Comparison of ENCODE assay signal across 23 cellular contexts in genomic region chr1:94104776-94105462, GRCh38. TPM values are rescaled to one million over a fixed set of nuclear protein-coding genes. Genes with fewer than 3 reads are reported as not detected.
DNase-seq lines count a peak whose midpoint lies in the region; FAIRE-seq and TF ChIP-seq lines count a peak whose summit lies in the region.
"Had no signal": no experiment of that assay in that cellular context is flagged by ENCODE, and none has a peak within 500 bp of the region (broad histone marks: within the 10 kb centered on the region; RNA-seq: fewer than 3 reads in every experiment).

No MANE protein-coding gene starts in this region.

- DNase-seq in H1 (ENCODE audit: low read depth in 1 of 2, low spot score in 2 of 2) (no peak), mesothelial cell of epicardium (ENCODE audit: low spot score in 2 of 2, unreplicated experiment in 2 of 2) (no peak), type B pancreatic cell (ENCODE audit: extremely low spot score, unreplicated experiment) (no peak), frontal cortex (ENCODE audit: low spot score in 2 of 2) (no peak), amygdala (lab: John Stamatoyannopoulos, UW) (no peak), 8988T (no peak)
- DNase-seq: activated CD4-positive, alpha-beta T cell treated with anti-CD3 and anti-CD28 coated beads for 1 hour; activated T-cell treated with anti-CD3 and anti-CD28 coated beads for 4 hours; CD4-positive, CD25-positive, alpha-beta regulatory T cell; MV-4-11; NCI-H146; psoas muscle; SHP77; stimulated activated CD4-positive, alpha-beta T cell treated with anti-CD3 and anti-CD28 coated beads, Interleukin-4, amount 100 ng/mL, for 24 hours; transverse colon had no signal

- no peak overlapping the region for H3K9ac ChIP-seq in HUES48 (ENCODE audit: low read depth, low read length)
- no peak overlapping the region for H3K9ac ChIP-seq in H1 (replicated peaks in 1 of 4; ENCODE audit: extremely low read depth in 1 of 4, low read depth in 3 of 4, low read length in 3 of 4)

- H2BK20ac ChIP-seq in H1 (ENCODE audit: low read length): peak overlapping the region; percentile 62; the same call in 1 of the 2 replicates

- POLR2A ChIA-PET in H1 (lab: Charles Lee; ENCODE audit: partially characterized antibody): no interaction called here

- H3K9me3 Mint-ChIP-seq in mesothelial cell of epicardium: no peaks in the 10 kb centered on the region
- H3K9me3 Mint-ChIP-seq in type B pancreatic cell: no peaks in the 10 kb centered on the region
- H3K9me3 Mint-ChIP-seq: activated naive CD4-positive, alpha-beta T cell treated with anti-CD3 and anti-CD28 coated beads, Interleukin-2, amount 50 U/mL, for 72 hours; IgD-negative memory B cell had no signal

- H2BK120ac ChIP-seq in H1 (replicated peaks; ENCODE audit: low read depth, low read length): no peak overlapping the region

- no peak overlapping the region; the same call in 1 of the 2 replicates for H4K8ac ChIP-seq in H1 (ENCODE audit: extremely low read depth, insufficient read depth, low read length)

- H3K4me1 ChIP-seq in HUES48 (ENCODE audit: control insufficient read depth, insufficient read depth, low read length) (peaks cover 13% of the 10 kb centered on the region), H1 (replicated peaks in 1 of 4; ENCODE audit: control insufficient read depth in 3 of 4, insufficient read depth in 4 of 4, low read length in 3 of 4) (peaks cover 0 to 13% (median 7%) of the 10 kb centered on the region in 4 experiments; a peak in 6 of 7 replicates)
- H3K4me1 ChIP-seq: Peyer's patch, psoas muscle had no signal

- H3K14ac ChIP-seq in H1 (ENCODE audit: insufficient read length): no peak overlapping the region

- no peaks in the 10 kb centered on the region for H3K79me1 ChIP-seq in H1 (ENCODE audit: low read depth, low read length)

- no peak overlapping the region for H2AFZ ChIP-seq in H1 (ENCODE audit: low read length)

- H3K36me3 ChIP-seq in HUES48 (ENCODE audit: control insufficient read depth, insufficient read depth, low read length) (no peaks in the 10 kb centered on the region), H1 (ENCODE audit: control insufficient read depth in 2 of 4, insufficient read depth in 4 of 4, low read length in 3 of 4) (no peaks in the 10 kb centered on the region)
- H3K36me3 ChIP-seq: Peyer's patch, transverse colon had no signal

- H3K36me3 Mint-ChIP-seq in mesothelial cell of epicardium (no peaks in the 10 kb centered on the region), type B pancreatic cell (no peaks in the 10 kb centered on the region)
- H3K36me3 Mint-ChIP-seq: activated naive CD4-positive, alpha-beta T cell treated with anti-CD3 and anti-CD28 coated beads, Interleukin-2, amount 50 U/mL, for 72 hours; CD4-positive, CD25-positive, alpha-beta regulatory T cell; IgD-negative memory B cell had no signal

- no peak overlapping the region for H4K5ac ChIP-seq in H1 (ENCODE audit: insufficient read length, low read depth, low read length)

- H2BK15ac ChIP-seq in H1 (ENCODE audit: low read length): no peak overlapping the region

- H3K4me2 ChIP-seq in H1 (ENCODE audit: insufficient read depth in 1 of 2, low read depth in 2 of 2, low read length in 2 of 2): peak overlapping the region in 1 of 2 experiments; percentile 25; a peak in 2 of 4 replicates

- CTCF ChIA-PET in H1 (lab: Charles Lee; ENCODE audit: partially characterized antibody): interaction anchor here (0.6 to 4.1 kb wide), 5 partner anchors 42 to 230 kb away, joined by 3 to 20 read pairs (median 3); no protein-coding TSS in a partner anchor

- H3K4me1 Mint-ChIP-seq in mesothelial cell of epicardium: peaks cover 86% of the 10 kb centered on the region
- H3K4me1 Mint-ChIP-seq in type B pancreatic cell (ENCODE audit: unreplicated experiment): peaks cover 59% of the 10 kb centered on the region

- H3K27me3 ChIP-seq in HUES48 (ENCODE audit: control insufficient read depth, insufficient read depth, low read length): peaks cover 5% of the 10 kb centered on the region
- H3K27me3 ChIP-seq in H1 (replicated peaks in 1 of 4; ENCODE audit: control insufficient read depth in 3 of 4, extremely low read depth in 1 of 4, insufficient read depth in 3 of 4, low read length in 3 of 4): peaks cover 0 to 5% (median 2%) of the 10 kb centered on the region in 4 experiments; a peak in 3 of 7 replicates
- H3K27me3 ChIP-seq: Peyer's patch, transverse colon had no signal

- H3K18ac ChIP-seq in H1 (ENCODE audit: extremely low read depth, low read length): no peak overlapping the region

- no peak for TF ChIP-seq RAD21 in H1 (IDR thresholded peaks at IDR 0.05 in 1 of 2, conservative IDR thresholded peaks at IDR 0.05 in 1 of 2; ENCODE audit: low read depth in 2 of 2, low read length in 2 of 2)

- FAIRE-seq in H1 (lab: Jason Lieb, UNC) (no peak), frontal cortex (lab: Jason Lieb, UNC) (no peak)
- FAIRE-seq: bronchial epithelial cell, D721Med, H54 had no signal

- TF ChIP-seq POLR2A in H1 (IDR thresholded peaks at IDR 0.05; ENCODE audit: control extremely low read depth in 1 of 2, low read depth in 2 of 2, low read length in 2 of 2): no peak

- no peak overlapping the region for H3K4me3 Mint-ChIP-seq in mesothelial cell of epicardium
- H3K4me3 Mint-ChIP-seq in type B pancreatic cell: peak overlapping the region; percentile 67
- H3K4me3 Mint-ChIP-seq: CD4-positive, CD25-positive, alpha-beta regulatory T cell; IgD-negative memory B cell had no signal

- H3K9me3 ChIP-seq in HUES48 (ENCODE audit: control insufficient read depth, insufficient read depth, low read length) (no peaks in the 10 kb centered on the region), H1 (ENCODE audit: insufficient read depth in 2 of 2, low read depth in 1 of 2, low read length in 1 of 2) (no peaks in the 10 kb centered on the region)
- H3K9me3 ChIP-seq: Peyer's patch, psoas muscle, transverse colon had no signal

- H3K79me2 ChIP-seq in H1 (ENCODE audit: control insufficient read depth in 1 of 2, insufficient read depth in 2 of 2, low read length in 2 of 2): no peaks in the 10 kb centered on the region

- peak overlapping the region; percentile 14; the same call in 1 of the 2 replicates for H2BK5ac ChIP-seq in H1 (ENCODE audit: low read depth, low read length)

- TF ChIP-seq EP300 in H1 (IDR thresholded peaks at IDR 0.05; ENCODE audit: borderline replicate concordance in 1 of 2, low read depth in 2 of 2, low read length in 2 of 2): no peak

- peak overlapping the region; percentile 95; the same call in 1 of the 2 replicates for H2BK12ac ChIP-seq in H1 (ENCODE audit: low read depth, low read length)

- no peak overlapping the region for H3K4me3 ChIP-seq in HUES48 (ENCODE audit: low read depth, low read length)
- H3K4me3 ChIP-seq in H1 (ENCODE audit: extremely low read depth in 1 of 4, insufficient read depth in 2 of 4, low read depth in 3 of 4, low read length in 4 of 4): peak overlapping the region in 1 of 4 experiments; percentile 29; a peak in 1 of 8 replicates
- H3K4me3 ChIP-seq: Peyer's patch, psoas muscle, transverse colon had no signal

- no peak overlapping the region for H3K4ac ChIP-seq in H1 (replicated peaks; ENCODE audit: insufficient read length, low read depth, low read length)

- no peaks in the 10 kb centered on the region for H4K20me1 ChIP-seq in H1 (replicated peaks in 1 of 2; ENCODE audit: control insufficient read depth in 1 of 2, insufficient read depth in 2 of 2, low read length in 2 of 2)

- H4K91ac ChIP-seq in H1 (replicated peaks; ENCODE audit: insufficient read length, low read length): no peak overlapping the region

- peak overlapping the region; percentile 95 for H2AK5ac ChIP-seq in H1 (ENCODE audit: low read depth, low read length)

- no peak overlapping the region for H3K56ac ChIP-seq in H1 (replicated peaks; ENCODE audit: insufficient read length, low read depth, low read length)

- peak overlapping the region; percentile 31 for H3K27ac ChIP-seq in HUES48 (ENCODE audit: low read depth, low read length)
- no peak overlapping the region for H3K27ac ChIP-seq in H1 (ENCODE audit: low read depth, low read length)
- H3K27ac ChIP-seq: Peyer's patch, psoas muscle, transverse colon had no signal

- H3K27me3 Mint-ChIP-seq in mesothelial cell of epicardium (ENCODE audit: low read depth) (no peaks in the 10 kb centered on the region), type B pancreatic cell (no peaks in the 10 kb centered on the region)

- H3K27ac Mint-ChIP-seq in mesothelial cell of epicardium (peak overlapping the region; percentile 99), type B pancreatic cell (peak overlapping the region; percentile 96)
- H3K27ac Mint-ChIP-seq: activated naive CD4-positive, alpha-beta T cell treated with anti-CD3 and anti-CD28 coated beads, Interleukin-2, amount 50 U/mL, for 72 hours; CD4-positive, CD25-positive, alpha-beta regulatory T cell; IgD-negative memory B cell had no signal

- TF ChIP-seq CTCF in H1 (IDR thresholded peaks at IDR 0.05; ENCODE audit: control extremely low read depth in 1 of 3, insufficient read depth in 1 of 3, low read depth in 1 of 3, low read length in 3 of 3) (no peak), mesothelial cell of epicardium (IDR thresholded peaks at IDR 0.05; ENCODE audit: unreplicated experiment) (no peak), type B pancreatic cell (conservative IDR thresholded peaks at IDR 0.05) (no peak)

- WGBS in H1 (ENCODE audit: extremely low coverage in 1 of 2, insufficient coverage in 1 of 2, insufficient read length in 1 of 2, insufficient replicate concordance in 2 of 2, low coverage in 1 of 2, low lambda C conversion rate in 2 of 2, missing lambda C conversion rate in 1 of 2), 2 experiments: 87 to 100% methylated on average over 1 to 7 of the region's 7 CpGs

- H3K23ac ChIP-seq in H1 (ENCODE audit: insufficient read length): no peak overlapping the region

- H3K23me2 ChIP-seq in H1 (ENCODE audit: low read depth, low read length): peaks cover 2% of the 10 kb centered on the region; the same call in 1 of the 2 replicates

TF ChIP-seq in H1, 55 proteins besides CTCF, POLR2A, EP300 and RAD21 (continues in another document):
- TF ChIP-seq ASH2L (IDR thresholded peaks at IDR 0.05; ENCODE audit: low read length): no peak
- no peak for TF ChIP-seq SP2 (IDR thresholded peaks at IDR 0.05; ENCODE audit: low read length)
- TF ChIP-seq HDAC6 (IDR thresholded peaks at IDR 0.05; ENCODE audit: low read depth, low read length): no peak
- TF ChIP-seq CBX5 (IDR thresholded peaks at IDR 0.05; ENCODE audit: low read depth, low read length): no peak

RNA-seq across cellular contexts. Expression of gene ABCA4, which starts 16.0 kb away (rescaled TPM):
- total RNA-seq in H1 (2021; fragmentation: NEBNext Ultra II Directional; extraction: Animal tissue kit (Norgen Biotek cat#: 25700)): not detected in 2 replicates
- 0.06 TPM in 2 replicates for polyA plus RNA-seq in H1 (2011; rRNA removed)
- 0.06 TPM for polyA plus RNA-seq in H1 (2011; cell fraction: cytosol; rRNA removed)
- 0.50 TPM for polyA plus RNA-seq in H1 (2011; cell fraction: nucleus; rRNA removed)
- polyA plus RNA-seq in H1 (2012, experiment 1 of 2): 0.12 to 0.62 TPM (median 0.24 TPM) in 4 replicates
- not detected for polyA plus RNA-seq in H1 (2012, experiment 2 of 2)
- 0.06 TPM for polyA plus RNA-seq in H1 (2013, experiment 1 of 2)
- polyA plus RNA-seq in H1 (2013, experiment 2 of 2): 0.07 TPM
- 0.02 and 0.03 TPM in 2 replicates for polyA minus RNA-seq in H1 (2011; rRNA and poly(A)+ RNA removed)
- not detected for polyA minus RNA-seq in H1 (2011; cell fraction: cytosol; rRNA and poly(A)+ RNA removed)
- polyA minus RNA-seq in H1 (2011; cell fraction: nucleus; rRNA and poly(A)+ RNA removed): not detected
- total RNA-seq in mesothelial cell of epicardium: 12.7 to 14.5 TPM (median 14.4 TPM) in 3 replicates
- 3.2 and 6.4 TPM in 2 replicates for total RNA-seq in type B pancreatic cell (ENCODE audit: low replicate concordance)
- 0.82 TPM for total RNA-seq in frontal cortex
- total RNA-seq: activated naive CD4-positive, alpha-beta T cell treated with anti-CD3 and anti-CD28 coated beads, Interleukin-2, amount 50 U/mL, for 72 hours; CD4-positive, CD25-positive, alpha-beta regulatory T cell; T-helper 2 cell treated with Interferon-gamma antibody and Interleukin-4, amounts not matched to agents 100 ng/mL and 5 ng/mL, for 36 hours had no signal
- polyA plus RNA-seq: CD4-positive, CD25-positive, alpha-beta regulatory T cell; IgD-negative memory B cell had no signal
